In the genomic region with DNA sequence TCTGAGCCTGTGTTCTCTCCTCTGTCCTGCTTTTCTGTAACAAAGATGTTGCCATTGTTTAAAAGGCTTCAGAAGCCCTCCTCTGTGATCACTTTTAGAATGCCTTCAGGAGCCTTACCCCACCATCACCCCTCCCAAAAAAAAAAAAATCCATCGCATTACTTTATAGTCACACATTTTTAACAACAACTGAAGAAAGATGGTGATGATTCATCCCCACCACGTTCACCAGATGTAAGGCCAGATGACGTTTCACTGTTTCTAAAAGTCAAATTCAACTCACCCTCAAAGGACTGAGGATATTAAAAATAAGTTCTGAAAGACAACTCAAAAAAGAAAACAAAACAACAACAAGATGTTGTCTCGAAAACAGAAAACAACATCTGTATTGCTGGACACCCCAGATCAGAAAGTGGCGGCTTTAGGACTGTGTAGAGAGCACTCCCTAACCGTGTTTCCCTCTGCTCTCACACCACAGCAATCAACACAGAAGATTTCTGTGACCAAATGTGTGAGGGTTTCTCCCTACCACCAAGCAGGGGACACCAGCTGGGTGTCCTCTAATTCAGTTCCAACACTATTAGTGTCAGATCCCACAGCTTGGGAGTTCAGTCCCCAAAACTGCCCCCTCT, we compare ENCODE assay signal across 10 cellular contexts.
DNase-seq lines count a peak whose midpoint lies in the region; ATAC-seq and TF ChIP-seq lines count a peak whose summit lies in the region.
"Had no signal": no experiment of that assay in that cellular context is flagged by ENCODE, and none has a peak within 500 bp of the region (broad histone marks: within the 10 kb centered on the region; RNA-seq: fewer than 3 reads in every experiment).

No MANE protein-coding gene starts in this region.

- DNase-seq in Daoy (ENCODE audit: low read depth) (peak; percentile 38), RWPE2 (ENCODE audit: low spot score) (no peak), foreskin melanocyte (peak; percentile 27), retina (no peak), adrenal gland (no peak), SKM-1 treated with dmso at 0.1 percent for 144 hours (lab: John Stamatoyannopoulos, UW; ENCODE audit: unreplicated experiment) (no peak), RPMI8226 (no peak)
- DNase-seq: NCI-H2081 had no signal

- H3K27me3 ChIP-seq in RWPE2 (ENCODE audit: insufficient read depth, poor library complexity, severe bottlenecking) (no peaks in the 10 kb centered on the region), adrenal gland (no peaks in the 10 kb centered on the region)

- H3K27ac ChIP-seq in RWPE2 (ENCODE audit: poor library complexity, severe bottlenecking) (peak overlapping the region; percentile 22), adrenal gland (no peak overlapping the region)

- WGBS in adrenal gland, 4 donors: 39 to 63% (median 53%) methylated on average over 6 of the region's 6 CpGs

- peak; percentile 87 for ATAC-seq in GM21515 (IDR thresholded peaks at IDR 0.05; ENCODE audit: unreplicated experiment)
- 0 out of 3 replicates have a peak, but pooled peaks have one; percentile 14 for ATAC-seq in RWPE2 (ENCODE audit: low read depth)

- H3K9me3 ChIP-seq in RWPE2 (ENCODE audit: severe bottlenecking): no peaks in the 10 kb centered on the region
- no peaks in the 10 kb centered on the region for H3K9me3 ChIP-seq in adrenal gland (replicated peaks in 1 of 3)
- H3K9me3 ChIP-seq: HAP-1 had no signal

- H3K4me1 ChIP-seq in RWPE2 (ENCODE audit: insufficient read depth, poor library complexity, severe bottlenecking) (peaks cover 12% of the 10 kb centered on the region), adrenal gland (replicated peaks in 1 of 2) (peaks cover 0 to under 1% of the 10 kb centered on the region in 2 donors)
- H3K4me1 ChIP-seq: HAP-1 had no signal

- H3K36me3 ChIP-seq in RWPE2 (ENCODE audit: low read depth): no peaks in the 10 kb centered on the region
- H3K36me3 ChIP-seq in adrenal gland (replicated peaks in 1 of 2): no peaks in the 10 kb centered on the region
- H3K36me3 ChIP-seq: HAP-1 had no signal

- no peak for TF ChIP-seq CTCF in RWPE2 (IDR thresholded peaks at IDR 0.05; ENCODE audit: poor library complexity, severe bottlenecking)
- no peak for TF ChIP-seq CTCF in adrenal gland (IDR thresholded peaks at IDR 0.05)

- TF ChIP-seq POLR2A in adrenal gland (IDR thresholded peaks at IDR 0.05): no peak

- intact Hi-C loops in adrenal gland (cut with DNase I): no loop called here

- no peak overlapping the region for H3K4me3 ChIP-seq in RWPE2 (ENCODE audit: severe bottlenecking)
- no peak overlapping the region for H3K4me3 ChIP-seq in adrenal gland
- H3K4me3 ChIP-seq: HAP-1 had no signal

Comparison
In these comparisons a context has a peak if more than half of its experiments do, and no peak if none do; other contexts are left out.
1. DNase-seq: peak in Daoy (single experiment) and foreskin melanocyte (single experiment); none in RWPE2 (single experiment), retina (single experiment), adrenal gland (0 of 7), SKM-1 treated with dmso at 0.1 percent for 144 hours (single experiment) and RPMI8226 (single experiment).